Comparison of ENCODE assay signal across 1 cellular context in the genomic region with DNA sequence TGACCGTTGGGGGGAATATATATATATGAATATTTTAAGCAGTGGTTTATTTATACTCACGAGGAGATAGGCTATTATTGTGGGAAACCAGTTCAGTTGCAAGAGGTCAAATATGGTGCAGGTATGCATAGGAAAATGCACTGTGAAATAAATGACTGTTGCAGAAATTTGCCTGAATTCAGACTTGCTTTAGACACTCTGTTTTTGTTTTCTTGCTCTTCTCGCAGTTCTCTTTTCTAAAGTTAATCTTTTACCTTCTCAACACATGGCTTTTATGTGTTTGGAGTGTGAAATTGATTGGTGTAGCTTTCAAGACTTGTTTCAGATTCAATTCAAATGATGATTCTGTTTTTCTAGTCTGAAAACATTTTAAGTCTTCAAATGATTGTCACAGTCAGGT.
TF ChIP-seq lines count a peak whose summit lies in the region.

No MANE protein-coding gene starts in this region.

TF ChIP-seq in GM12878, 131 proteins besides CTCF, POLR2A, EP300 and RAD21 (continued from another document and continues in another):
- TF ChIP-seq, protein P1, sequence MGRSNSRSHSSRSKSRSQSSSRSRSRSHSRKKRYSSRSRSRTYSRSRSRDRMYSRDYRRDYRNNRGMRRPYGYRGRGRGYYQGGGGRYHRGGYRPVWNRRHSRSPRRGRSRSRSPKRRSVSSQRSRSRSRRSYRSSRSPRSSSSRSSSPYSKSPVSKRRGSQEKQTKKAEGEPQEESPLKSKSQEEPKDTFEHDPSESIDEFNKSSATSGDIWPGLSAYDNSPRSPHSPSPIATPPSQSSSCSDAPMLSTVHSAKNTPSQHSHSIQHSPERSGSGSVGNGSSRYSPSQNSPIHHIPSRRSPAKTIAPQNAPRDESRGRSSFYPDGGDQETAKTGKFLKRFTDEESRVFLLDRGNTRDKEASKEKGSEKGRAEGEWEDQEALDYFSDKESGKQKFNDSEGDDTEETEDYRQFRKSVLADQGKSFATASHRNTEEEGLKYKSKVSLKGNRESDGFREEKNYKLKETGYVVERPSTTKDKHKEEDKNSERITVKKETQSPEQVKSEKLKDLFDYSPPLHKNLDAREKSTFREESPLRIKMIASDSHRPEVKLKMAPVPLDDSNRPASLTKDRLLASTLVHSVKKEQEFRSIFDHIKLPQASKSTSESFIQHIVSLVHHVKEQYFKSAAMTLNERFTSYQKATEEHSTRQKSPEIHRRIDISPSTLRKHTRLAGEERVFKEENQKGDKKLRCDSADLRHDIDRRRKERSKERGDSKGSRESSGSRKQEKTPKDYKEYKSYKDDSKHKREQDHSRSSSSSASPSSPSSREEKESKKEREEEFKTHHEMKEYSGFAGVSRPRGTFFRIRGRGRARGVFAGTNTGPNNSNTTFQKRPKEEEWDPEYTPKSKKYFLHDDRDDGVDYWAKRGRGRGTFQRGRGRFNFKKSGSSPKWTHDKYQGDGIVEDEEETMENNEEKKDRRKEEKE (IDR thresholded peaks at IDR 0.05), result no peak
- no peak for TF ChIP-seq CBX5 (IDR thresholded peaks at IDR 0.05; ENCODE audit: low read depth)
- peak; percentile 46; the same call in 1 of the 2 replicates for TF ChIP-seq MTA2 (IDR thresholded peaks at IDR 0.05; ENCODE audit: low read depth)
- no peak for TF ChIP-seq SUPT20H (IDR thresholded peaks at IDR 0.05; ENCODE audit: borderline replicate concordance, control insufficient read depth, low read depth, low read length)
- TF ChIP-seq ATF2 (IDR thresholded peaks at IDR 0.05; ENCODE audit: low read length), result no peak
- TF ChIP-seq MEF2B (IDR thresholded peaks at IDR 0.05; ENCODE audit: partially characterized antibody, poor library complexity, severe bottlenecking), result no peak
- no peak for TF ChIP-seq KLF5 (IDR thresholded peaks at IDR 0.05; ENCODE audit: partially characterized antibody)
- TF ChIP-seq, protein P2, sequence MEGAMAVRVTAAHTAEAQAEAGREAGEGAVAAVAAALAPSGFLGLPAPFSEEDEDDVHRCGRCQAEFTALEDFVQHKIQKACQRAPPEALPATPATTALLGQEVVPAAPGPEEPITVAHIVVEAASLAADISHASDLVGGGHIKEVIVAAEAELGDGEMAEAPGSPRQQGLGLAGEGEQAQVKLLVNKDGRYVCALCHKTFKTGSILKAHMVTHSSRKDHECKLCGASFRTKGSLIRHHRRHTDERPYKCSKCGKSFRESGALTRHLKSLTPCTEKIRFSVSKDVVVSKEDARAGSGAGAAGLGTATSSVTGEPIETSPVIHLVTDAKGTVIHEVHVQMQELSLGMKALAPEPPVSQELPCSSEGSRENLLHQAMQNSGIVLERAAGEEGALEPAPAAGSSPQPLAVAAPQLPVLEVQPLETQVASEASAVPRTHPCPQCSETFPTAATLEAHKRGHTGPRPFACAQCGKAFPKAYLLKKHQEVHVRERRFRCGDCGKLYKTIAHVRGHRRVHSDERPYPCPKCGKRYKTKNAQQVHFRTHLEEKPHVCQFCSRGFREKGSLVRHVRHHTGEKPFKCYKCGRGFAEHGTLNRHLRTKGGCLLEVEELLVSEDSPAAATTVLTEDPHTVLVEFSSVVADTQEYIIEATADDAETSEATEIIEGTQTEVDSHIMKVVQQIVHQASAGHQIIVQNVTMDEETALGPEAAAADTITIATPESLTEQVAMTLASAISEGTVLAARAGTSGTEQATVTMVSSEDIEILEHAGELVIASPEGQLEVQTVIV (IDR thresholded peaks at IDR 0.05; ENCODE audit: borderline replicate concordance, partially characterized antibody), result no peak
- no peak for TF ChIP-seq FOXK2 (IDR thresholded peaks at IDR 0.05)
- no peak for TF ChIP-seq EGR1 (IDR thresholded peaks at IDR 0.05; ENCODE audit: borderline replicate concordance in 1 of 2, low read depth in 2 of 2, low read length in 2 of 2)
- TF ChIP-seq CREB1 (IDR thresholded peaks at IDR 0.05; ENCODE audit: low read depth), result no peak
- TF ChIP-seq WRNIP1 (IDR thresholded peaks at IDR 0.05; ENCODE audit: borderline replicate concordance, low read depth, low read length), result no peak
- TF ChIP-seq, protein P3, sequence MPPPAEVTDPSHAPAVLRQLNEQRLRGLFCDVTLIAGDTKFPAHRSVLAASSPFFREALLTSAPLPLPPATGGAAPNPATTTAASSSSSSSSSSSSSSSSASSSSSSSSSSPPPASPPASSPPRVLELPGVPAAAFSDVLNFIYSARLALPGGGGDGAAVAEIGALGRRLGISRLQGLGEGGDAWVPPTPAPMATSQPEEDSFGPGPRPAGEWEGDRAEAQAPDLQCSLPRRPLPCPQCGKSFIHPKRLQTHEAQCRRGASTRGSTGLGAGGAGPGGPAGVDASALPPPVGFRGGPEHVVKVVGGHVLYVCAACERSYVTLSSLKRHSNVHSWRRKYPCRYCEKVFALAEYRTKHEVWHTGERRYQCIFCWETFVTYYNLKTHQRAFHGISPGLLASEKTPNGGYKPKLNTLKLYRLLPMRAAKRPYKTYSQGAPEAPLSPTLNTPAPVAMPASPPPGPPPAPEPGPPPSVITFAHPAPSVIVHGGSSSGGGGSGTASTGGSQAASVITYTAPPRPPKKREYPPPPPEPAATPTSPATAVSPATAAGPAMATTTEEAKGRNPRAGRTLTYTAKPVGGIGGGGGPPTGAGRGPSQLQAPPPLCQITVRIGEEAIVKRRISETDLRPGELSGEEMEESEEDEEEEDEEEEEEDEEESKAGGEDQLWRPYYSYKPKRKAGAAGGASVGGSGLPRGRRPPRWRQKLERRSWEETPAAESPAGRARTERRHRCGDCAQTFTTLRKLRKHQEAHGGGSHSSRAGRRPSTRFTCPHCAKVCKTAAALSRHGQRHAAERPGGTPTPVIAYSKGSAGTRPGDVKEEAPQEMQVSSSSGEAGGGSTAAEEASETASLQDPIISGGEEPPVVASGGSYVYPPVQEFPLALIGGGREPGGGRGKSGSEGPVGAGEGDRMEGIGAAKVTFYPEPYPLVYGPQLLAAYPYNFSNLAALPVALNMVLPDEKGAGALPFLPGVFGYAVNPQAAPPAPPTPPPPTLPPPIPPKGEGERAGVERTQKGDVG (CRISPR knock-in tag; IDR thresholded peaks at IDR 0.05), result no peak
- no peak for TF ChIP-seq RCOR1 (conservative IDR thresholded peaks at IDR 0.05; ENCODE audit: low read depth, low read length)
- no peak for TF ChIP-seq NR2C2 (IDR thresholded peaks at IDR 0.05; ENCODE audit: borderline replicate concordance, control insufficient read depth, insufficient read length, low read depth)
- no peak for TF ChIP-seq JUNB (IDR thresholded peaks at IDR 0.05)
- TF ChIP-seq, protein P4, sequence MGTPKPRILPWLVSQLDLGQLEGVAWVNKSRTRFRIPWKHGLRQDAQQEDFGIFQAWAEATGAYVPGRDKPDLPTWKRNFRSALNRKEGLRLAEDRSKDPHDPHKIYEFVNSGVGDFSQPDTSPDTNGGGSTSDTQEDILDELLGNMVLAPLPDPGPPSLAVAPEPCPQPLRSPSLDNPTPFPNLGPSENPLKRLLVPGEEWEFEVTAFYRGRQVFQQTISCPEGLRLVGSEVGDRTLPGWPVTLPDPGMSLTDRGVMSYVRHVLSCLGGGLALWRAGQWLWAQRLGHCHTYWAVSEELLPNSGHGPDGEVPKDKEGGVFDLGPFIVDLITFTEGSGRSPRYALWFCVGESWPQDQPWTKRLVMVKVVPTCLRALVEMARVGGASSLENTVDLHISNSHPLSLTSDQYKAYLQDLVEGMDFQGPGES (IDR thresholded peaks at IDR 0.05), result no peak
- no peak for TF ChIP-seq MEF2A (IDR thresholded peaks at IDR 0.05; ENCODE audit: insufficient read depth, low read depth, low read length)
- 0 out of 4 replicates have a peak, but pooled peaks have one; percentile 11 to 15 for TF ChIP-seq BHLHE40 (IDR thresholded peaks at IDR 0.05; ENCODE audit: borderline replicate concordance in 1 of 2, low read depth in 2 of 2, low read length in 1 of 2)
- no peak for TF ChIP-seq GATAD2B (conservative IDR thresholded peaks at IDR 0.05; ENCODE audit: low read depth)
- TF ChIP-seq NR2C1 (IDR thresholded peaks at IDR 0.05), result no peak
- no peak for TF ChIP-seq BRCA1 (IDR thresholded peaks at IDR 0.05; ENCODE audit: low read depth, low read length)
- TF ChIP-seq FOXM1 (IDR thresholded peaks at IDR 0.05; ENCODE audit: low read depth, low read length), result no peak
- TF ChIP-seq, protein P5, sequence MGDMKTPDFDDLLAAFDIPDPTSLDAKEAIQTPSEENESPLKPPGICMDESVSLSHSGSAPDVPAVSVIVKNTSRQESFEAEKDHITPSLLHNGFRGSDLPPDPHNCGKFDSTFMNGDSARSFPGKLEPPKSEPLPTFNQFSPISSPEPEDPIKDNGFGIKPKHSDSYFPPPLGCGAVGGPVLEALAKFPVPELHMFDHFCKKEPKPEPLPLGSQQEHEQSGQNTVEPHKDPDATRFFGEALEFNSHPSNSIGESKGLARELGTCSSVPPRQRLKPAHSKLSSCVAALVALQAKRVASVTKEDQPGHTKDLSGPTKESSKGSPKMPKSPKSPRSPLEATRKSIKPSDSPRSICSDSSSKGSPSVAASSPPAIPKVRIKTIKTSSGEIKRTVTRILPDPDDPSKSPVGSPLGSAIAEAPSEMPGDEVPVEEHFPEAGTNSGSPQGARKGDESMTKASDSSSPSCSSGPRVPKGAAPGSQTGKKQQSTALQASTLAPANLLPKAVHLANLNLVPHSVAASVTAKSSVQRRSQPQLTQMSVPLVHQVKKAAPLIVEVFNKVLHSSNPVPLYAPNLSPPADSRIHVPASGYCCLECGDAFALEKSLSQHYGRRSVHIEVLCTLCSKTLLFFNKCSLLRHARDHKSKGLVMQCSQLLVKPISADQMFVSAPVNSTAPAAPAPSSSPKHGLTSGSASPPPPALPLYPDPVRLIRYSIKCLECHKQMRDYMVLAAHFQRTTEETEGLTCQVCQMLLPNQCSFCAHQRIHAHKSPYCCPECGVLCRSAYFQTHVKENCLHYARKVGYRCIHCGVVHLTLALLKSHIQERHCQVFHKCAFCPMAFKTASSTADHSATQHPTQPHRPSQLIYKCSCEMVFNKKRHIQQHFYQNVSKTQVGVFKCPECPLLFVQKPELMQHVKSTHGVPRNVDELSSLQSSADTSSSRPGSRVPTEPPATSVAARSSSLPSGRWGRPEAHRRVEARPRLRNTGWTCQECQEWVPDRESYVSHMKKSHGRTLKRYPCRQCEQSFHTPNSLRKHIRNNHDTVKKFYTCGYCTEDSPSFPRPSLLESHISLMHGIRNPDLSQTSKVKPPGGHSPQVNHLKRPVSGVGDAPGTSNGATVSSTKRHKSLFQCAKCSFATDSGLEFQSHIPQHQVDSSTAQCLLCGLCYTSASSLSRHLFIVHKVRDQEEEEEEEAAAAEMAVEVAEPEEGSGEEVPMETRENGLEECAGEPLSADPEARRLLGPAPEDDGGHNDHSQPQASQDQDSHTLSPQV (IDR thresholded peaks at IDR 0.05), result 0 out of 2 replicates have a peak, but pooled peaks have one; percentile 42
- TF ChIP-seq SMAD1 (IDR thresholded peaks at IDR 0.05; ENCODE audit: low read depth, partially characterized antibody), result no peak
- no peak for TF ChIP-seq PAX8 (IDR thresholded peaks at IDR 0.05)
- TF ChIP-seq TBL1XR1 (IDR thresholded peaks at IDR 0.05; ENCODE audit: low read depth, low read length), result no peak; the same call in 1 of the 2 replicates
- TF ChIP-seq, protein P6, sequence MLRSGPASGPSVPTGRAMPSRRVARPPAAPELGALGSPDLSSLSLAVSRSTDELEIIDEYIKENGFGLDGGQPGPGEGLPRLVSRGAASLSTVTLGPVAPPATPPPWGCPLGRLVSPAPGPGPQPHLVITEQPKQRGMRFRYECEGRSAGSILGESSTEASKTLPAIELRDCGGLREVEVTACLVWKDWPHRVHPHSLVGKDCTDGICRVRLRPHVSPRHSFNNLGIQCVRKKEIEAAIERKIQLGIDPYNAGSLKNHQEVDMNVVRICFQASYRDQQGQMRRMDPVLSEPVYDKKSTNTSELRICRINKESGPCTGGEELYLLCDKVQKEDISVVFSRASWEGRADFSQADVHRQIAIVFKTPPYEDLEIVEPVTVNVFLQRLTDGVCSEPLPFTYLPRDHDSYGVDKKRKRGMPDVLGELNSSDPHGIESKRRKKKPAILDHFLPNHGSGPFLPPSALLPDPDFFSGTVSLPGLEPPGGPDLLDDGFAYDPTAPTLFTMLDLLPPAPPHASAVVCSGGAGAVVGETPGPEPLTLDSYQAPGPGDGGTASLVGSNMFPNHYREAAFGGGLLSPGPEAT (IDR thresholded peaks at IDR 0.05; ENCODE audit: low read depth), result peak; percentile 28; the same call in 1 of the 2 replicates
- 0 out of 2 replicates have a peak, but pooled peaks have one; percentile 16 for TF ChIP-seq MXI1 (IDR thresholded peaks at IDR 0.05; ENCODE audit: low read depth, low read length)
- no peak for TF ChIP-seq TCF12 (IDR thresholded peaks at IDR 0.05; ENCODE audit: low read depth, low read length)
- no peak for TF ChIP-seq PAX5 (IDR thresholded peaks at IDR 0.05; ENCODE audit: borderline replicate concordance, low read depth, low read length)
- TF ChIP-seq NFYA (IDR thresholded peaks at IDR 0.05; ENCODE audit: borderline replicate concordance, low read depth, low read length), result no peak
- TF ChIP-seq ZNF217 (IDR thresholded peaks at IDR 0.05), result 0 out of 2 replicates have a peak, but pooled peaks have one; percentile 44
- no peak for TF ChIP-seq SMC3 (IDR thresholded peaks at IDR 0.05; ENCODE audit: borderline replicate concordance, low read length)
- no peak for TF ChIP-seq DPF2 (IDR thresholded peaks at IDR 0.05)
- no peak for TF ChIP-seq JUND (IDR thresholded peaks at IDR 0.05; ENCODE audit: low read depth, low read length)
- TF ChIP-seq, protein P7, sequence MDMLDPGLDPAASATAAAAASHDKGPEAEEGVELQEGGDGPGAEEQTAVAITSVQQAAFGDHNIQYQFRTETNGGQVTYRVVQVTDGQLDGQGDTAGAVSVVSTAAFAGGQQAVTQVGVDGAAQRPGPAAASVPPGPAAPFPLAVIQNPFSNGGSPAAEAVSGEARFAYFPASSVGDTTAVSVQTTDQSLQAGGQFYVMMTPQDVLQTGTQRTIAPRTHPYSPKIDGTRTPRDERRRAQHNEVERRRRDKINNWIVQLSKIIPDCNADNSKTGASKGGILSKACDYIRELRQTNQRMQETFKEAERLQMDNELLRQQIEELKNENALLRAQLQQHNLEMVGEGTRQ (IDR thresholded peaks at IDR 0.05; ENCODE audit: borderline replicate concordance, low read depth, low read length), result no peak
- TF ChIP-seq BCL3 (IDR thresholded peaks at IDR 0.05; ENCODE audit: borderline replicate concordance, insufficient read depth, low read depth, low read length, poor library complexity, severe bottlenecking), result no peak
- no peak for TF ChIP-seq SUZ12 (IDR thresholded peaks at IDR 0.05; ENCODE audit: unreplicated experiment)
